ENCODE assay signal across 30 cellular contexts in genomic region chr1:85935234-85935633, GRCh38.
"Had no signal": no experiment of that assay in that cellular context is flagged by ENCODE, and none has a peak within 500 bp of the region (broad histone marks: within the 10 kb centered on the region; RNA-seq: fewer than 3 reads in every experiment).

No MANE protein-coding gene starts in this region.

- DNase-seq: activated B cell treated with CpG ODN at 0.5 μM for 24 hours; activated CD4-positive, alpha-beta memory T cell treated with anti-CD3 and anti-CD28 coated beads for 36 hours; activated CD4-positive, alpha-beta T cell treated with anti-CD3 and anti-CD28 coated beads for 4 hours; activated CD4-positive, alpha-beta T cell treated with anti-CD3 and anti-CD28 coated beads, Interleukin-2, amount 50 U/mL, for 1 hour; activated CD4-positive, CD25-positive, alpha-beta regulatory T cell treated with anti-CD3 and anti-CD28 coated beads, Interleukin-2, amount 50 U/mL, for 72 hours; activated CD8-positive, alpha-beta memory T cell treated with anti-CD3 and anti-CD28 coated beads, Interleukin-2, amount 50 U/mL, for 4 hours; activated gamma-delta T cell treated with Interleukin-2 at 50 U/mL for 16 hours; activated naive CD4-positive, alpha-beta T cell treated with anti-CD3 and anti-CD28 coated beads, Interleukin-2, amount 10 ng/mL, durations not matched to agents 7 days and 5 days; activated naive CD8-positive, alpha-beta T cell treated with anti-CD3 and anti-CD28 coated beads, Interleukin-2, amount 50 U/mL, for 24 hours; activated T-cell treated with anti-CD3 and anti-CD28 coated beads for 4 hours; activated T-cell treated with anti-CD3 and anti-CD28 coated beads, Interleukin-2, amount 50 U/mL, for 4 hours; amniotic stem cell; aorta; NCI-H1092 treated with DMSO at 0.1 percent for 48 hours; NCI-H1417 treated with DMSO at 0.1 percent for 48 hours; NCI-H1930; NCI-H2081 treated with DMSO at 0.1 percent for 48 hours; NCI-H345; NCI-H526; NCI-H748 treated with DMSO at 0.1 percent for 48 hours; NK-92 treated with Interleukin-12 subunit alpha and Interleukin-12 subunit beta, amount 100 ng/mL, for 24 hours; PC-3; Peyer's patch; RPMI8226; SIG-M5; T-cell; T-helper 17 cell had no signal

- H3K27ac ChIP-seq: cardiac muscle cell, Peyer's patch, VCaP had no signal

- H3K27me3 ChIP-seq: cardiac muscle cell, Peyer's patch had no signal

- H3K4me1 ChIP-seq: Peyer's patch had no signal

- ATAC-seq: activated naive CD8-positive, alpha-beta T cell treated with anti-CD3 and anti-CD28 coated beads, Interleukin-2, amount 50 U/mL, for 24 hours; activated T-cell treated with anti-CD3 and anti-CD28 coated beads, Interleukin-2, amount 50 U/mL, for 4 hours; PC-3; SK-N-SH treated with all-trans-retinoic acid at 6 μM for 48 hours; T-cell; T-helper 17 cell had no signal

- H3K4me3 ChIP-seq: cardiac muscle cell, Peyer's patch had no signal

- H3K9me3 ChIP-seq: Peyer's patch had no signal

- H3K36me3 ChIP-seq: cardiac muscle cell, Peyer's patch had no signal
